26 cellular contexts compared by ENCODE assay signal in genomic region chr5:170114271-170114670, GRCh38. TPM values are rescaled to one million over a fixed set of nuclear protein-coding genes. Genes with fewer than 3 reads are reported as not detected.
DNase-seq lines count a peak whose midpoint lies in the region; ATAC-seq, FAIRE-seq and TF ChIP-seq lines count a peak whose summit lies in the region.
"Had no signal": no experiment of that assay in that cellular context is flagged by ENCODE, and none has a peak within 500 bp of the region (broad histone marks: within the 10 kb centered on the region; RNA-seq: fewer than 3 reads in every experiment).

No MANE protein-coding gene starts in this region.

- no peak overlapping the region for H3K4me2 ChIP-seq in H1 (ENCODE audit: insufficient read depth in 1 of 2, low read depth in 2 of 2, low read length in 2 of 2)
- H3K4me2 ChIP-seq: GM23338 had no signal

- no peaks in the 10 kb centered on the region; the same call in 1 of the 2 replicates for H3K23me2 ChIP-seq in H1 (ENCODE audit: low read depth, low read length)

- no peaks in the 10 kb centered on the region for H3K36me3 Mint-ChIP-seq in activated CD8-positive, alpha-beta memory T cell treated with anti-CD3 and anti-CD28 coated beads, Interleukin-2, amount 10 ng/mL, durations not matched to agents 7 days and 5 days
- no peaks in the 10 kb centered on the region for H3K36me3 Mint-ChIP-seq in osteocyte (ENCODE audit: unreplicated experiment)
- H3K36me3 Mint-ChIP-seq: CD4-positive, CD25-positive, alpha-beta regulatory T cell had no signal

- no peak overlapping the region for H2BK20ac ChIP-seq in H1 (ENCODE audit: low read length)

- 70% methylated on average over 7 of the region's 7 CpGs; no CpG with 5 or more reads in 1 of the 2 experiments for WGBS in H1 (ENCODE audit: extremely low coverage in 1 of 2, insufficient coverage in 1 of 2, insufficient read length in 1 of 2, insufficient replicate concordance in 2 of 2, low coverage in 1 of 2, low lambda C conversion rate in 2 of 2, missing lambda C conversion rate in 1 of 2), 2 experiments

- peaks cover 11% of the 10 kb centered on the region for H3K27me3 Mint-ChIP-seq in activated CD8-positive, alpha-beta memory T cell treated with anti-CD3 and anti-CD28 coated beads, Interleukin-2, amount 10 ng/mL, durations not matched to agents 7 days and 5 days
- peaks cover 11% of the 10 kb centered on the region for H3K27me3 Mint-ChIP-seq in osteocyte (ENCODE audit: unreplicated experiment)

- H3K9me3 Mint-ChIP-seq in activated CD8-positive, alpha-beta memory T cell treated with anti-CD3 and anti-CD28 coated beads, Interleukin-2, amount 10 ng/mL, durations not matched to agents 7 days and 5 days (ENCODE audit: low read depth), result no peaks in the 10 kb centered on the region
- peaks cover 5% of the 10 kb centered on the region for H3K9me3 Mint-ChIP-seq in osteocyte (ENCODE audit: unreplicated experiment)
- H3K9me3 Mint-ChIP-seq: CD8-positive, alpha-beta memory T cell; HFFc6 had no signal

- no peak overlapping the region for H3K9ac ChIP-seq in H1 (replicated peaks in 1 of 4; ENCODE audit: extremely low read depth in 1 of 4, low read depth in 3 of 4, low read length in 3 of 4)

- no peak overlapping the region for H2AFZ ChIP-seq in H1 (ENCODE audit: low read length)
- H2AFZ ChIP-seq: GM23338 had no signal

- no peak overlapping the region for H3K23ac ChIP-seq in H1 (ENCODE audit: insufficient read length)

- no peak overlapping the region for H3K14ac ChIP-seq in H1 (ENCODE audit: insufficient read length)

- TF ChIP-seq POLR2A in H1 (IDR thresholded peaks at IDR 0.05; ENCODE audit: control extremely low read depth in 1 of 2, low read depth in 2 of 2, low read length in 2 of 2), result no peak

- H2BK120ac ChIP-seq in H1 (replicated peaks; ENCODE audit: low read depth, low read length), result peak overlapping the region; percentile 31

- no peaks in the 10 kb centered on the region for H3K4me1 Mint-ChIP-seq in activated CD8-positive, alpha-beta memory T cell treated with anti-CD3 and anti-CD28 coated beads, Interleukin-2, amount 10 ng/mL, durations not matched to agents 7 days and 5 days
- peaks cover 3% of the 10 kb centered on the region for H3K4me1 Mint-ChIP-seq in osteocyte (ENCODE audit: unreplicated experiment)
- H3K4me1 Mint-ChIP-seq: CD4-positive, CD25-positive, alpha-beta regulatory T cell; CD8-positive, alpha-beta memory T cell had no signal

- H4K91ac ChIP-seq in H1 (replicated peaks; ENCODE audit: insufficient read length, low read length), result no peak overlapping the region

- TF ChIP-seq CTCF in H1 (IDR thresholded peaks at IDR 0.05; ENCODE audit: control extremely low read depth in 1 of 3, insufficient read depth in 1 of 3, low read depth in 1 of 3, low read length in 3 of 3) (no peak), osteocyte (IDR thresholded peaks at IDR 0.05) (no peak)

- TF ChIP-seq EP300 in H1 (IDR thresholded peaks at IDR 0.05; ENCODE audit: borderline replicate concordance in 1 of 2, low read depth in 2 of 2, low read length in 2 of 2), result no peak

- FAIRE-seq in H1 (lab: Jason Lieb, UNC), result no peak
- FAIRE-seq: A204.1, GM12891, GM18507 had no signal

- TF ChIP-seq RAD21 in H1 (IDR thresholded peaks at IDR 0.05 in 1 of 2, conservative IDR thresholded peaks at IDR 0.05 in 1 of 2; ENCODE audit: low read depth in 2 of 2, low read length in 2 of 2), result no peak

- no peak overlapping the region for H3K4ac ChIP-seq in H1 (replicated peaks; ENCODE audit: insufficient read length, low read depth, low read length)

- POLR2A ChIA-PET in H1 (lab: Charles Lee; ENCODE audit: partially characterized antibody), result no interaction called here

- H3K56ac ChIP-seq in H1 (replicated peaks; ENCODE audit: insufficient read length, low read depth, low read length), result no peak overlapping the region

- CTCF ChIA-PET in activated CD8-positive, alpha-beta memory T cell treated with anti-CD3 and anti-CD28 coated beads, Interleukin-2, amount 10 ng/mL, durations not matched to agents 7 days and 5 days (lab: Charles Lee), result no interaction called here
- CTCF ChIA-PET in H1 (lab: Charles Lee; ENCODE audit: partially characterized antibody), result interaction anchor here (0.9 to 2.2 kb wide), 4 partner anchors 8 to 290 kb away, joined by 3 to 7 read pairs (median 4); no protein-coding TSS in a partner anchor

- no peaks in the 10 kb centered on the region for H4K20me1 ChIP-seq in H1 (replicated peaks in 1 of 2; ENCODE audit: control insufficient read depth in 1 of 2, insufficient read depth in 2 of 2, low read length in 2 of 2)

- no peak for ATAC-seq in activated CD8-positive, alpha-beta memory T cell treated with anti-CD3 and anti-CD28 coated beads, Interleukin-2, amount 10 ng/mL, durations not matched to agents 7 days and 5 days
- ATAC-seq in GM18867 (IDR thresholded peaks at IDR 0.05; ENCODE audit: unreplicated experiment) (no peak), HG02852 (IDR thresholded peaks at IDR 0.05; ENCODE audit: unreplicated experiment) (no peak)
- ATAC-seq: HCT116 had no signal

- H2BK15ac ChIP-seq in H1 (ENCODE audit: low read length), result no peak overlapping the region

- H2AK5ac ChIP-seq in H1 (ENCODE audit: low read depth, low read length), result no peak overlapping the region

- peaks cover 4 to 17% (median 7%) of the 10 kb centered on the region in 4 experiments; a peak in 6 of 7 replicates for H3K4me1 ChIP-seq in H1 (replicated peaks in 1 of 4; ENCODE audit: control insufficient read depth in 3 of 4, insufficient read depth in 4 of 4, low read length in 3 of 4)
- H3K4me1 ChIP-seq: BE2C had no signal

- no peak overlapping the region for H3K27ac ChIP-seq in H1 (ENCODE audit: low read depth, low read length)

- peaks cover 4 to 11% of the 10 kb centered on the region in 2 experiments; a peak in 2 of 4 replicates for H3K9me3 ChIP-seq in H1 (ENCODE audit: insufficient read depth in 2 of 2, low read depth in 1 of 2, low read length in 1 of 2)
- H3K9me3 ChIP-seq: BE2C had no signal

- H3K4me3 Mint-ChIP-seq in activated CD8-positive, alpha-beta memory T cell treated with anti-CD3 and anti-CD28 coated beads, Interleukin-2, amount 10 ng/mL, durations not matched to agents 7 days and 5 days, result no peak overlapping the region
- no peak overlapping the region for H3K4me3 Mint-ChIP-seq in osteocyte (ENCODE audit: unreplicated experiment)
- H3K4me3 Mint-ChIP-seq: CD4-positive, CD25-positive, alpha-beta regulatory T cell; CD8-positive, alpha-beta memory T cell; GM23338; HFFc6 had no signal

- H3K27ac Mint-ChIP-seq in activated CD8-positive, alpha-beta memory T cell treated with anti-CD3 and anti-CD28 coated beads, Interleukin-2, amount 10 ng/mL, durations not matched to agents 7 days and 5 days, result no peak overlapping the region
- no peak overlapping the region for H3K27ac Mint-ChIP-seq in osteocyte (ENCODE audit: unreplicated experiment)
- H3K27ac Mint-ChIP-seq: CD8-positive, alpha-beta memory T cell; GM23338; HFFc6 had no signal

- H3K79me1 ChIP-seq in H1 (ENCODE audit: low read depth, low read length), result no peaks in the 10 kb centered on the region

- H3K27me3 ChIP-seq in H1 (replicated peaks in 1 of 4; ENCODE audit: control insufficient read depth in 3 of 4, extremely low read depth in 1 of 4, insufficient read depth in 3 of 4, low read length in 3 of 4), result peaks cover 0 to 20% (median 8%) of the 10 kb centered on the region in 4 experiments; a peak in 5 of 7 replicates

- H3K4me3 ChIP-seq in H1 (ENCODE audit: extremely low read depth in 1 of 4, insufficient read depth in 2 of 4, low read depth in 3 of 4, low read length in 4 of 4), result no peak overlapping the region
- H3K4me3 ChIP-seq: GM23338 had no signal

- no peak overlapping the region for H2BK12ac ChIP-seq in H1 (ENCODE audit: low read depth, low read length)

- DNase-seq in activated CD8-positive, alpha-beta memory T cell treated with anti-CD3 and anti-CD28 coated beads, Interleukin-2, amount 10 ng/mL, durations not matched to agents 7 days and 5 days, result peak; percentile 16
- DNase-seq in H1 (ENCODE audit: low read depth in 1 of 2, low spot score in 2 of 2) (peak in 1 of 2 experiments; percentile 16), osteocyte (ENCODE audit: extremely low spot score, unreplicated experiment) (peak; percentile 51), middle frontal gyrus (ENCODE audit: extremely low spot score, low spot score) (no peak), NCI-H345 (lab: John Stamatoyannopoulos, UW) (no peak)
- DNase-seq: ACHN; BE2C; C1 segment of cervical spinal cord; CD4-positive, CD25-positive, alpha-beta regulatory T cell; CD8-positive, alpha-beta memory T cell; COR-L47; DMS 273 treated with DMSO at 0.1 percent for 48 hours; DMS53; DND-41; EL; H7; HFFc6 had no signal

- H3K79me2 ChIP-seq in H1 (ENCODE audit: control insufficient read depth in 1 of 2, insufficient read depth in 2 of 2, low read length in 2 of 2), result no peaks in the 10 kb centered on the region

- H4K8ac ChIP-seq in H1 (ENCODE audit: extremely low read depth, insufficient read depth, low read length), result no peak overlapping the region

- no peaks in the 10 kb centered on the region for H3K36me3 ChIP-seq in H1 (ENCODE audit: control insufficient read depth in 2 of 4, insufficient read depth in 4 of 4, low read length in 3 of 4)
- H3K36me3 ChIP-seq: BE2C had no signal

- H4K5ac ChIP-seq in H1 (ENCODE audit: insufficient read length, low read depth, low read length), result no peak overlapping the region

- H3K18ac ChIP-seq in H1 (ENCODE audit: extremely low read depth, low read length), result no peak overlapping the region; the same call in 1 of the 2 replicates

- H2BK5ac ChIP-seq in H1 (ENCODE audit: low read depth, low read length), result no peak overlapping the region

TF ChIP-seq in H1, 55 proteins besides CTCF, POLR2A, EP300 and RAD21 (continues in another document):
- TF ChIP-seq MAFK (IDR thresholded peaks at IDR 0.05; ENCODE audit: low read depth, low read length), result no peak
- no peak for TF ChIP-seq GTF2F1 (IDR thresholded peaks at IDR 0.05; ENCODE audit: borderline replicate concordance, low read depth, low read length)
- TF ChIP-seq RBBP5 (IDR thresholded peaks at IDR 0.05; ENCODE audit: borderline replicate concordance, low read depth, low read length), result no peak
- no peak for TF ChIP-seq SIRT6 (IDR thresholded peaks at IDR 0.05; ENCODE audit: low read length)
- no peak for TF ChIP-seq TAF7 (optimal IDR thresholded peaks at IDR 0.05; ENCODE audit: borderline replicate concordance, low read depth, low read length)
- TF ChIP-seq CBX5 (IDR thresholded peaks at IDR 0.05; ENCODE audit: low read depth, low read length), result no peak

RNA-seq across cellular contexts. Expression of gene FOXI1, which starts 8.6 kb away (rescaled TPM):
- not detected for total RNA-seq in activated CD8-positive, alpha-beta memory T cell treated with anti-CD3 and anti-CD28 coated beads, Interleukin-2, amount 10 ng/mL, durations not matched to agents 7 days and 5 days
- not detected in 2 replicates for total RNA-seq in H1 (2021; fragmentation: NEBNext Ultra II Directional; extraction: Animal tissue kit (Norgen Biotek cat#: 25700))
- polyA plus RNA-seq in H1 (2011; rRNA removed), result not detected in 2 replicates
- not detected for polyA plus RNA-seq in H1 (2011; cell fraction: cytosol; rRNA removed)
- polyA plus RNA-seq in H1 (2011; cell fraction: nucleus; rRNA removed), result not detected
- polyA plus RNA-seq in H1 (2012, experiment 1 of 2), result not detected in 4 replicates
- not detected for polyA plus RNA-seq in H1 (2012, experiment 2 of 2)
- polyA plus RNA-seq in H1 (2013, experiment 1 of 2), result not detected
- not detected for polyA plus RNA-seq in H1 (2013, experiment 2 of 2)
- polyA minus RNA-seq in H1 (2011; rRNA and poly(A)+ RNA removed), result not detected in 2 replicates
- polyA minus RNA-seq in H1 (2011; cell fraction: cytosol; rRNA and poly(A)+ RNA removed), result not detected
- not detected for polyA minus RNA-seq in H1 (2011; cell fraction: nucleus; rRNA and poly(A)+ RNA removed)
- total RNA-seq in osteocyte, result not detected in 2 replicates
- total RNA-seq: CD4-positive, CD25-positive, alpha-beta regulatory T cell; CD8-positive, alpha-beta memory T cell; G401; GM23338; HFFc6; HT-29 had no signal
- polyA plus RNA-seq: CD4-positive, CD25-positive, alpha-beta regulatory T cell; CD8-positive, alpha-beta memory T cell; GM23338 had no signal

Comparison
In these comparisons a context has a peak if more than half of its experiments do, and no peak if none do; other contexts are left out.
1. DNase-seq: peak in activated CD8-positive, alpha-beta memory T cell treated with anti-CD3 and anti-CD28 coated beads, Interleukin-2, amount 10 ng/mL, durations not matched to agents 7 days and 5 days (single experiment) and osteocyte (single experiment); none in middle frontal gyrus (single experiment) and NCI-H345 (single experiment).